In the genomic region with DNA sequence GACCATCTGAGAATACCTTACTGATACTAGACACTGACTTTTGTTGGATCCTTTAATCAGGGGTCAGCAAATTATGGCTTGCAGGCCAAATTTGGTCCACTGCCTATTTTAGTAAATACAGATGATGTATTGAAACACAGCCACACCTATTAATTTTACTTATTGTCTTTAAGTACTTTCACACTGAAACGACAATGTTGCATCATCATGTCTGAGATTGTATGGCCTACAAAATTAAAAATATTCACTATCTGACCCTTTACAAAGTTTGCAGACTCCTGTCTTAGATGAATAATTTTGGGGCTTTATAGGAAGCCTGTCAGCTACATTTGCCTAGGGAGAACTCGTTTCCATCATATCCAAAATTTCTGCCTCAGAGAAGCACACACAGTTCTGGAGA, we compare ENCODE assay signal across 31 cellular contexts.
"Had no signal": no experiment of that assay in that cellular context is flagged by ENCODE, and none has a peak within 500 bp of the region (broad histone marks: within the 10 kb centered on the region; RNA-seq: fewer than 3 reads in every experiment).

No MANE protein-coding gene starts in this region.

- H3K27ac ChIP-seq: adrenal gland, breast epithelium, VCaP had no signal

- H3K9me3 ChIP-seq: adrenal gland, breast epithelium had no signal

- H3K27me3 ChIP-seq: adrenal gland, breast epithelium had no signal

- H3K36me3 ChIP-seq: adrenal gland, breast epithelium had no signal

- DNase-seq: activated B cell treated with CpG ODN at 0.5 μM for 24 hours; activated CD4-positive, alpha-beta memory T cell treated with anti-CD3 and anti-CD28 coated beads for 36 hours; activated CD4-positive, alpha-beta T cell treated with anti-CD3 and anti-CD28 coated beads for 4 hours; activated CD4-positive, alpha-beta T cell treated with anti-CD3 and anti-CD28 coated beads, Interleukin-2, amount 10 ng/mL, durations not matched to agents 24 days and 14 days; activated CD4-positive, alpha-beta T cell treated with anti-CD3 and anti-CD28 coated beads, Interleukin-2, amount 50 U/mL, for 1 hour; activated CD4-positive, alpha-beta T cell treated with anti-CD3 and anti-CD28 coated beads, Interleukin-2, amount 50 U/mL, for 4 hours; activated CD4-positive, CD25-positive, alpha-beta regulatory T cell treated with anti-CD3 and anti-CD28 coated beads, Interleukin-2, amount 50 U/mL, for 72 hours; activated CD8-positive, alpha-beta memory T cell treated with anti-CD3 and anti-CD28 coated beads, Interleukin-2, amount 50 U/mL, for 4 hours; activated CD8-positive, alpha-beta T cell treated with anti-CD3 and anti-CD28 coated beads for 36 hours; activated effector memory CD4-positive, alpha-beta T cell treated with anti-CD3 and anti-CD28 coated beads, Interleukin-2, amount 50 U/mL, for 16 hours; activated gamma-delta T cell treated with Interleukin-2 at 50 U/mL for 16 hours; activated naive CD4-positive, alpha-beta T cell; activated naive CD4-positive, alpha-beta T cell treated with anti-CD3 and anti-CD28 coated beads for 36 hours; activated naive CD4-positive, alpha-beta T cell treated with anti-CD3 and anti-CD28 coated beads, Interleukin-2, amount 50 U/mL, for 16 hours; activated naive CD8-positive, alpha-beta T cell treated with anti-CD3 and anti-CD28 coated beads for 36 hours; activated T-cell treated with anti-CD3 and anti-CD28 coated beads for 4 hours; activated T-cell treated with anti-CD3 and anti-CD28 coated beads, Interleukin-2, amount 50 U/mL, for 1 hour; activated T-cell treated with anti-CD3 and anti-CD28 coated beads, Interleukin-2, amount 50 U/mL, for 4 hours; activated T-cell treated with anti-CD3 and anti-CD28 coated beads, Interleukin-2, amount 50 U/mL, for 72 hours; adrenal gland; amniotic stem cell; aorta; central memory CD4-positive, alpha-beta T cell; T-helper 1 cell; T-helper 2 cell; T-helper 9 cell had no signal

- H3K4me1 ChIP-seq: breast epithelium had no signal

- FAIRE-seq: TTC549 had no signal

- H3K4me3 ChIP-seq: adrenal gland, breast epithelium had no signal

- ATAC-seq: activated CD8-positive, alpha-beta T cell treated with anti-CD3 and anti-CD28 coated beads for 36 hours; activated naive CD4-positive, alpha-beta T cell treated with anti-CD3 and anti-CD28 coated beads, Interleukin-2, amount 50 U/mL, for 72 hours; activated T-cell treated with anti-CD3 and anti-CD28 coated beads, Interleukin-2, amount 50 U/mL, for 4 hours; activated T-cell treated with anti-CD3 and anti-CD28 coated beads, Interleukin-2, amount 50 U/mL, for 72 hours; activated T-helper 17 cell treated with anti-CD3 and anti-CD28 coated beads, Interleukin-2, amount 50 U/mL, for 72 hours had no signal
